Comparison of ENCODE assay signal across 8 cellular contexts in genomic region chr6:35342258-35343091, GRCh38. TPM values are rescaled to one million over a fixed set of nuclear protein-coding genes. Genes with fewer than 3 reads are reported as not detected.
DNase-seq lines count a peak whose midpoint lies in the region; ATAC-seq, FAIRE-seq and TF ChIP-seq lines count a peak whose summit lies in the region.

Gene PPARD (plus strand): TSS chr6:35342558. CDS start chr6:35411088, 68,530 bp downstream.

- H3K4me1 ChIP-seq in H1 (replicated peaks in 1 of 4; ENCODE audit: control insufficient read depth in 3 of 4, insufficient read depth in 4 of 4, low read length in 3 of 4) (peaks cover 0 to 7% (median 1%) of the 10 kb centered on the region in 4 experiments; a peak in 3 of 7 replicates), mesodermal cell (ENCODE audit: control insufficient read depth, insufficient read depth, low read length, poor library complexity, severe bottlenecking) (peaks cover 9% of the 10 kb centered on the region)

- H4K91ac ChIP-seq in H1 (replicated peaks; ENCODE audit: insufficient read length, low read length): no peak within 1 kb of the TSS

- no peak for TF ChIP-seq EP300 in H1 (IDR thresholded peaks at IDR 0.05; ENCODE audit: borderline replicate concordance in 1 of 2, low read depth in 2 of 2, low read length in 2 of 2)

- H3K4me3 ChIP-seq in H1 (ENCODE audit: extremely low read depth in 1 of 4, insufficient read depth in 2 of 4, low read depth in 3 of 4, low read length in 4 of 4): peak within 1 kb of the TSS; percentile 38 to 77 (median 62)
- peak within 1 kb of the TSS; percentile 74 for H3K4me3 ChIP-seq in mesodermal cell (ENCODE audit: extremely low read depth, insufficient read depth, low read length, poor library complexity, severe bottlenecking)

- ATAC-seq in GM21367 (IDR thresholded peaks at IDR 0.05; ENCODE audit: unreplicated experiment): peak; percentile 84

- H3K56ac ChIP-seq in H1 (replicated peaks; ENCODE audit: insufficient read length, low read depth, low read length): no peak within 1 kb of the TSS

- H3K9ac ChIP-seq in H1 (replicated peaks in 1 of 4; ENCODE audit: extremely low read depth in 1 of 4, low read depth in 3 of 4, low read length in 3 of 4): peak within 1 kb of the TSS; percentile 60 to 82 (median 70)

- no peak within 1 kb of the TSS for H4K5ac ChIP-seq in H1 (ENCODE audit: insufficient read length, low read depth, low read length)

- FAIRE-seq in HTR-8/SVneo (lab: Jason Lieb, UNC) (peak; percentile 89), H1 (lab: Jason Lieb, UNC) (no peak)

- H3K27me3 ChIP-seq in H1 (replicated peaks in 1 of 4; ENCODE audit: control insufficient read depth in 3 of 4, extremely low read depth in 1 of 4, insufficient read depth in 3 of 4, low read length in 3 of 4): no peaks in the 10 kb centered on the region

- H3K27ac ChIP-seq in H1 (ENCODE audit: low read depth, low read length): no peak within 1 kb of the TSS
- no peak within 1 kb of the TSS for H3K27ac ChIP-seq in mesodermal cell (ENCODE audit: low read depth, low read length, severe bottlenecking)

- no peak within 1 kb of the TSS for H2BK20ac ChIP-seq in H1 (ENCODE audit: low read length)

- no peak within 1 kb of the TSS for H2BK12ac ChIP-seq in H1 (ENCODE audit: low read depth, low read length)

- 0 out of 2 replicates have a peak within 1 kb of the TSS, but pooled peaks have one; percentile 65 for H2AK5ac ChIP-seq in H1 (ENCODE audit: low read depth, low read length)

- H3K36me3 ChIP-seq in H1 (ENCODE audit: control insufficient read depth in 2 of 4, insufficient read depth in 4 of 4, low read length in 3 of 4): no peaks in the 10 kb centered on the region
- H3K36me3 ChIP-seq in mesodermal cell (ENCODE audit: control insufficient read depth, insufficient read depth, low read length): peaks cover 18% of the 10 kb centered on the region

- 0 out of 3 replicates have a peak, but pooled peaks of 1 of the 2 experiments have one; percentile 21 for TF ChIP-seq POLR2A in H1 (IDR thresholded peaks at IDR 0.05; ENCODE audit: control extremely low read depth in 1 of 2, low read depth in 2 of 2, low read length in 2 of 2)

- H3K79me2 ChIP-seq in H1 (ENCODE audit: control insufficient read depth in 1 of 2, insufficient read depth in 2 of 2, low read length in 2 of 2): peaks cover 0 to 10% of the 10 kb centered on the region in 2 experiments; a peak in 2 of 4 replicates

- no peak within 1 kb of the TSS for H3K4ac ChIP-seq in H1 (replicated peaks; ENCODE audit: insufficient read length, low read depth, low read length)

- H4K20me1 ChIP-seq in H1 (replicated peaks in 1 of 2; ENCODE audit: control insufficient read depth in 1 of 2, insufficient read depth in 2 of 2, low read length in 2 of 2): peaks cover 0 to 3% of the 10 kb centered on the region in 2 experiments

- peaks cover 7% of the 10 kb centered on the region for H3K23me2 ChIP-seq in H1 (ENCODE audit: low read depth, low read length)

- H2BK120ac ChIP-seq in H1 (replicated peaks; ENCODE audit: low read depth, low read length): no peak within 1 kb of the TSS

- POLR2A ChIA-PET in H1 (lab: Charles Lee; ENCODE audit: partially characterized antibody): interaction anchor here (0.5 to 2.3 kb wide), 13 partner anchors 12 to 142 kb away, joined by 3 to 11 read pairs (median 3); partner anchors contain the start of genes DEF6 and RPL10A

- WGBS in H1 (ENCODE audit: extremely low coverage in 1 of 2, insufficient coverage in 1 of 2, insufficient read length in 1 of 2, insufficient replicate concordance in 2 of 2, low coverage in 1 of 2, low lambda C conversion rate in 2 of 2, missing lambda C conversion rate in 1 of 2), 2 experiments: 2% methylated on average over 33 of the region's 77 CpGs; no CpG with 5 or more reads in 1 of the 2 experiments
- WGBS in mesodermal cell (ENCODE audit: insufficient coverage in 2 of 2), 2 experiments: 0 to 1% methylated on average over 50 to 73 of the region's 77 CpGs

- H2AFZ ChIP-seq in H1 (ENCODE audit: low read length): peak within 1 kb of the TSS; percentile 1; the same call in 1 of the 2 replicates

- CTCF ChIA-PET in H1 (lab: Charles Lee; ENCODE audit: partially characterized antibody): interaction anchor here (0.7 to 7.0 kb wide), 33 partner anchors 10 to 454 kb away, joined by 3 to 140 read pairs (median 5); partner anchors contain the start of genes DEF6, FANCE and RPL10A

- H3K14ac ChIP-seq in H1 (ENCODE audit: insufficient read length): no peak within 1 kb of the TSS

- H3K18ac ChIP-seq in H1 (ENCODE audit: extremely low read depth, low read length): no peak within 1 kb of the TSS

- DNase-seq in Caki2 (ENCODE audit: low read depth) (peak; percentile 95), HTR-8/SVneo (ENCODE audit: insufficient read length, low spot score) (peak; percentile 98), NOMO-1 treated with DMSO at 0.1 percent for 48 hours (lab: John Stamatoyannopoulos, UW; ENCODE audit: unreplicated experiment) (peak; percentile 86), H1 (ENCODE audit: low read depth in 1 of 2, low spot score in 2 of 2) (peak; percentile 82 to 100)
- DNase-seq in activated CD8-positive, alpha-beta memory T cell treated with anti-CD3 and anti-CD28 coated beads for 48 hours (ENCODE audit: low read depth in 2 of 3, low spot score in 2 of 3): peak; percentile 92 to 98 (median 97)
- DNase-seq in stimulated activated CD8-positive, alpha-beta memory T cell treated with anti-CD3 and anti-CD28 coated beads, Interleukin-15, amount 100 ng/mL, for 4 hours (ENCODE audit: low read depth in 2 of 2): peak; percentile 94 to 95

- H4K8ac ChIP-seq in H1 (ENCODE audit: extremely low read depth, insufficient read depth, low read length): peak within 1 kb of the TSS; percentile 73; the same call in 1 of the 2 replicates

- H2BK5ac ChIP-seq in H1 (ENCODE audit: low read depth, low read length): no peak within 1 kb of the TSS

- H3K79me1 ChIP-seq in H1 (ENCODE audit: low read depth, low read length): peaks cover 12% of the 10 kb centered on the region; the same call in 1 of the 2 replicates

- in situ Hi-C loops in Caki2 (cut with HindIII; ENCODE audit: low pct_unique_long_range_greater_than_20kb, low sequenced_read_pairs): no loop called here

- peak within 1 kb of the TSS; percentile 61; the same call in 1 of the 2 replicates for H2BK15ac ChIP-seq in H1 (ENCODE audit: low read length)

- TF ChIP-seq RAD21 in H1 (IDR thresholded peaks at IDR 0.05 in 1 of 2, conservative IDR thresholded peaks at IDR 0.05 in 1 of 2; ENCODE audit: low read depth in 2 of 2, low read length in 2 of 2): peak; percentile 99 to 100

- peak; percentile 95 to 98 (median 95) for TF ChIP-seq CTCF in H1 (IDR thresholded peaks at IDR 0.05; ENCODE audit: control extremely low read depth in 1 of 3, insufficient read depth in 1 of 3, low read depth in 1 of 3, low read length in 3 of 3)

- peak within 1 kb of the TSS; percentile 79 to 95 for H3K4me2 ChIP-seq in H1 (ENCODE audit: insufficient read depth in 1 of 2, low read depth in 2 of 2, low read length in 2 of 2)

- no peak within 1 kb of the TSS for H3K23ac ChIP-seq in H1 (ENCODE audit: insufficient read length)

- H3K9me3 ChIP-seq in H1 (ENCODE audit: insufficient read depth in 2 of 2, low read depth in 1 of 2, low read length in 1 of 2) (no peaks in the 10 kb centered on the region), mesodermal cell (ENCODE audit: control insufficient read depth, low read length) (no peaks in the 10 kb centered on the region)

TF ChIP-seq in H1, 55 proteins besides CTCF, POLR2A, EP300 and RAD21 (continues in another document):
- TF ChIP-seq CREB1 (IDR thresholded peaks at IDR 0.05) (peak; percentile 88), PHF8 (conservative IDR thresholded peaks at IDR 0.05; ENCODE audit: low read depth, low read length) (0 out of 2 replicates have a peak, but pooled peaks have one; percentile 46), SP1 (IDR thresholded peaks at IDR 0.05; ENCODE audit: low read depth, low read length) (peak; percentile 62; the same call in 1 of the 2 replicates), TBP (IDR thresholded peaks at IDR 0.05; ENCODE audit: low read depth, low read length) (0 out of 2 replicates have a peak, but pooled peaks have one; percentile 52), MAX (IDR thresholded peaks at IDR 0.05) (peak; percentile 70)

RNA-seq across cellular contexts. Expression of gene PPARD, which starts in this region (rescaled TPM):
- total RNA-seq in Caki2 (2014; rRNA removed; shearing (Covaris generic); ENCODE audit: low replicate concordance): 2.8 TPM in 2 replicates
- total RNA-seq in H1 (2021; fragmentation: NEBNext Ultra II Directional; extraction: Animal tissue kit (Norgen Biotek cat#: 25700)): 14.9 and 16.9 TPM in 2 replicates
- polyA plus RNA-seq in H1 (2011; rRNA removed): 14.6 and 18.9 TPM in 2 replicates
- 11.9 TPM for polyA plus RNA-seq in H1 (2011; cell fraction: cytosol; rRNA removed)
- polyA plus RNA-seq in H1 (2011; cell fraction: nucleus; rRNA removed): 12.8 TPM
- polyA plus RNA-seq in H1 (2012, experiment 1 of 2): 10.5 to 16.1 TPM (median 14.7 TPM) in 4 replicates
- polyA plus RNA-seq in H1 (2012, experiment 2 of 2): 11.9 TPM
- 10.8 TPM for polyA plus RNA-seq in H1 (2013, experiment 1 of 2)
- 10.5 TPM for polyA plus RNA-seq in H1 (2013, experiment 2 of 2)
- polyA minus RNA-seq in H1 (2011; rRNA and poly(A)+ RNA removed): 6.6 and 10.4 TPM in 2 replicates
- 7.1 TPM for polyA minus RNA-seq in H1 (2011; cell fraction: cytosol; rRNA and poly(A)+ RNA removed)
- polyA minus RNA-seq in H1 (2011; cell fraction: nucleus; rRNA and poly(A)+ RNA removed): 6.8 TPM
- 21.3 TPM for polyA plus RNA-seq in mesodermal cell (2013, experiment 1 of 2)
- polyA plus RNA-seq in mesodermal cell (2013, experiment 2 of 2): 17.5 TPM
